18 cellular contexts compared by ENCODE assay signal in genomic region chr9:93517331-93517730, GRCh38.
"Had no signal": no experiment of that assay in that cellular context is flagged by ENCODE, and none has a peak within 500 bp of the region (broad histone marks: within the 10 kb centered on the region; RNA-seq: fewer than 3 reads in every experiment).

No MANE protein-coding gene starts in this region.

- H3K4me3 ChIP-seq: gastrocnemius medialis, heart right ventricle, SK-N-MC, stomach, thoracic aorta had no signal

- H3K9me3 Mint-ChIP-seq: activated B cell treated with CpG ODN at 0.5 μM for 24 hours; activated CD4-positive, alpha-beta T cell treated with anti-CD3 and anti-CD28 coated beads, Interleukin-2, amount 10 ng/mL, durations not matched to agents 24 days and 14 days; activated T-helper 1 cell treated with anti-CD3 and anti-CD28 coated beads, Interleukin-12 subunit alpha, Interleukin-12 subunit beta, Interleukin-2, Interleukin-4 antibody, amounts not matched to agents 30 ng/mL and 10 ng/mL and 1 ng/mL, durations not matched to agents 14 hours and 24 hours and 36 hours; central memory CD8-positive, alpha-beta T cell; nephron; T-cell had no signal

- H3K27ac ChIP-seq: epithelial cell of prostate, gastrocnemius medialis, heart right ventricle, SK-N-MC, stomach, thoracic aorta had no signal

- DNase-seq: activated B cell treated with CpG ODN at 0.5 μM for 24 hours; activated CD4-positive, alpha-beta T cell treated with anti-CD3 and anti-CD28 coated beads, Interleukin-2, amount 10 ng/mL, durations not matched to agents 24 days and 14 days; activated naive CD4-positive, alpha-beta T cell treated with Interleukin-2 at 50 U/mL for 16 hours; effector memory CD4-positive, alpha-beta T cell; gastrocnemius medialis; heart right ventricle; stimulated activated CD4-positive, alpha-beta T cell treated with anti-CD3 and anti-CD28 coated beads, Interleukin-15, amount 100 ng/mL, for 24 hours; stimulated activated CD4-positive, alpha-beta T cell treated with anti-CD3 and anti-CD28 coated beads, Interleukin-4, amount 100 ng/mL, for 24 hours; stomach; T-cell had no signal

- H3K9me3 ChIP-seq: gastrocnemius medialis, heart right ventricle, stomach, thoracic aorta had no signal

- H3K27me3 ChIP-seq: gastrocnemius medialis, heart right ventricle, stomach had no signal

- ATAC-seq: gastrocnemius medialis, heart right ventricle, left lobe of liver, T-cell had no signal

- H3K27ac Mint-ChIP-seq: activated B cell treated with CpG ODN at 0.5 μM for 24 hours; activated CD4-positive, alpha-beta T cell treated with anti-CD3 and anti-CD28 coated beads, Interleukin-2, amount 10 ng/mL, durations not matched to agents 24 days and 14 days; activated T-helper 1 cell treated with anti-CD3 and anti-CD28 coated beads, Interleukin-12 subunit alpha, Interleukin-12 subunit beta, Interleukin-2, Interleukin-4 antibody, amounts not matched to agents 30 ng/mL and 10 ng/mL and 1 ng/mL, durations not matched to agents 14 hours and 24 hours and 36 hours; nephron; T-cell had no signal

- H3K4me1 Mint-ChIP-seq: nephron had no signal

- H3K27me3 Mint-ChIP-seq: activated B cell treated with CpG ODN at 0.5 μM for 24 hours; activated CD4-positive, alpha-beta T cell treated with anti-CD3 and anti-CD28 coated beads, Interleukin-2, amount 10 ng/mL, durations not matched to agents 24 days and 14 days; central memory CD8-positive, alpha-beta T cell; T-cell had no signal

- H3K4me3 Mint-ChIP-seq: activated B cell treated with CpG ODN at 0.5 μM for 24 hours; activated CD4-positive, alpha-beta T cell treated with anti-CD3 and anti-CD28 coated beads, Interleukin-2, amount 10 ng/mL, durations not matched to agents 24 days and 14 days; activated T-helper 1 cell treated with anti-CD3 and anti-CD28 coated beads, Interleukin-12 subunit alpha, Interleukin-12 subunit beta, Interleukin-2, Interleukin-4 antibody, amounts not matched to agents 30 ng/mL and 10 ng/mL and 1 ng/mL, durations not matched to agents 14 hours and 24 hours and 36 hours; central memory CD8-positive, alpha-beta T cell; nephron; T-cell had no signal

- FAIRE-seq: islet of Langerhans had no signal
